1 cellular context compared by ENCODE assay signal in genomic region chr19:17411801-17412200, GRCh38.
TF ChIP-seq lines count a peak whose summit lies in the region.

No MANE protein-coding gene starts in this region.

TF ChIP-seq in HepG2, 621 proteins besides CTCF, POLR2A, EP300 and RAD21:
- TF ChIP-seq ZNF7 (CRISPR knock-in tag; IDR thresholded peaks at IDR 0.05) (no peak), KDM2A (CRISPR knock-in tag; IDR thresholded peaks at IDR 0.05; ENCODE audit: borderline replicate concordance, low read depth) (no peak), ZNF451 (CRISPR knock-in tag; IDR thresholded peaks at IDR 0.05) (no peak), ADNP (CRISPR knock-in tag; IDR thresholded peaks at IDR 0.05) (no peak)
